ENCODE assay signal across 1 cellular context in the genomic region with DNA sequence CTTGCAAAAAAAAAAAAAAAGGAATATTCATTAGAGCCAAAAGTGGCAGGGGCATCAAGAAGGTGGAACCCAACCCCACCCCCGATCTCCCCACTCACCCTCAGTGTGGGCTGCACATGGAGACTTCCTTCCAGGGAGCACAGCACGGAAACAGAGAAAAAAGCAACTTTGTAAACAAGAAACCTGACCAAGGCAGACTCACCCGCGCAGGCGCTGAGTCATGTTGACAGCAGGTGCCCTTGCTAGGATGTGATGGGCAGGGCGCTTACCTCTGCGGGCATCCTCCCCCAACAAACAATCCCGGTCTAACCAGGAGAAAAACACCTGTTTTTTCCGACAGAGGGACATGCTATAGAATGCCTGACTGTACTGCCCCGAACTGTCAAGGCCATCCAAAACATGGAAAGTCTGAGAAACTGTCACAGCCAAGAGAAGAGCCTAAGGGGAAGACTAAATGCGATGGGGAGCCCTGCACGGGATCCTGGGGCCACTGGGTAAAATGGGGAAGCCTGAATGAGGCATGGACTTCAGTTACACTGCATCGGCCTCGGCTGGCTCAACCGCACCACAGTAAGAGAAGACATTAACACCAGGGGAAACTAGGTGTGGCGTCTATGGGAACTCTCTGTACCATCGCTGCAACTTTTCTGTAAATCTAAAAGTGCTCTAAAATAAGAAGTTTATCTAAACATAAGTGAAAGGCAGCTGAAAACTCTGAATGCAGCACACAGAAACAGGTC.
TF ChIP-seq lines count a peak whose summit lies in the region.

No MANE protein-coding gene starts in this region.

TF ChIP-seq in GM23338, 12 proteins besides CTCF, POLR2A, EP300 and RAD21 (continued from another document):
- TF ChIP-seq, protein P1, sequence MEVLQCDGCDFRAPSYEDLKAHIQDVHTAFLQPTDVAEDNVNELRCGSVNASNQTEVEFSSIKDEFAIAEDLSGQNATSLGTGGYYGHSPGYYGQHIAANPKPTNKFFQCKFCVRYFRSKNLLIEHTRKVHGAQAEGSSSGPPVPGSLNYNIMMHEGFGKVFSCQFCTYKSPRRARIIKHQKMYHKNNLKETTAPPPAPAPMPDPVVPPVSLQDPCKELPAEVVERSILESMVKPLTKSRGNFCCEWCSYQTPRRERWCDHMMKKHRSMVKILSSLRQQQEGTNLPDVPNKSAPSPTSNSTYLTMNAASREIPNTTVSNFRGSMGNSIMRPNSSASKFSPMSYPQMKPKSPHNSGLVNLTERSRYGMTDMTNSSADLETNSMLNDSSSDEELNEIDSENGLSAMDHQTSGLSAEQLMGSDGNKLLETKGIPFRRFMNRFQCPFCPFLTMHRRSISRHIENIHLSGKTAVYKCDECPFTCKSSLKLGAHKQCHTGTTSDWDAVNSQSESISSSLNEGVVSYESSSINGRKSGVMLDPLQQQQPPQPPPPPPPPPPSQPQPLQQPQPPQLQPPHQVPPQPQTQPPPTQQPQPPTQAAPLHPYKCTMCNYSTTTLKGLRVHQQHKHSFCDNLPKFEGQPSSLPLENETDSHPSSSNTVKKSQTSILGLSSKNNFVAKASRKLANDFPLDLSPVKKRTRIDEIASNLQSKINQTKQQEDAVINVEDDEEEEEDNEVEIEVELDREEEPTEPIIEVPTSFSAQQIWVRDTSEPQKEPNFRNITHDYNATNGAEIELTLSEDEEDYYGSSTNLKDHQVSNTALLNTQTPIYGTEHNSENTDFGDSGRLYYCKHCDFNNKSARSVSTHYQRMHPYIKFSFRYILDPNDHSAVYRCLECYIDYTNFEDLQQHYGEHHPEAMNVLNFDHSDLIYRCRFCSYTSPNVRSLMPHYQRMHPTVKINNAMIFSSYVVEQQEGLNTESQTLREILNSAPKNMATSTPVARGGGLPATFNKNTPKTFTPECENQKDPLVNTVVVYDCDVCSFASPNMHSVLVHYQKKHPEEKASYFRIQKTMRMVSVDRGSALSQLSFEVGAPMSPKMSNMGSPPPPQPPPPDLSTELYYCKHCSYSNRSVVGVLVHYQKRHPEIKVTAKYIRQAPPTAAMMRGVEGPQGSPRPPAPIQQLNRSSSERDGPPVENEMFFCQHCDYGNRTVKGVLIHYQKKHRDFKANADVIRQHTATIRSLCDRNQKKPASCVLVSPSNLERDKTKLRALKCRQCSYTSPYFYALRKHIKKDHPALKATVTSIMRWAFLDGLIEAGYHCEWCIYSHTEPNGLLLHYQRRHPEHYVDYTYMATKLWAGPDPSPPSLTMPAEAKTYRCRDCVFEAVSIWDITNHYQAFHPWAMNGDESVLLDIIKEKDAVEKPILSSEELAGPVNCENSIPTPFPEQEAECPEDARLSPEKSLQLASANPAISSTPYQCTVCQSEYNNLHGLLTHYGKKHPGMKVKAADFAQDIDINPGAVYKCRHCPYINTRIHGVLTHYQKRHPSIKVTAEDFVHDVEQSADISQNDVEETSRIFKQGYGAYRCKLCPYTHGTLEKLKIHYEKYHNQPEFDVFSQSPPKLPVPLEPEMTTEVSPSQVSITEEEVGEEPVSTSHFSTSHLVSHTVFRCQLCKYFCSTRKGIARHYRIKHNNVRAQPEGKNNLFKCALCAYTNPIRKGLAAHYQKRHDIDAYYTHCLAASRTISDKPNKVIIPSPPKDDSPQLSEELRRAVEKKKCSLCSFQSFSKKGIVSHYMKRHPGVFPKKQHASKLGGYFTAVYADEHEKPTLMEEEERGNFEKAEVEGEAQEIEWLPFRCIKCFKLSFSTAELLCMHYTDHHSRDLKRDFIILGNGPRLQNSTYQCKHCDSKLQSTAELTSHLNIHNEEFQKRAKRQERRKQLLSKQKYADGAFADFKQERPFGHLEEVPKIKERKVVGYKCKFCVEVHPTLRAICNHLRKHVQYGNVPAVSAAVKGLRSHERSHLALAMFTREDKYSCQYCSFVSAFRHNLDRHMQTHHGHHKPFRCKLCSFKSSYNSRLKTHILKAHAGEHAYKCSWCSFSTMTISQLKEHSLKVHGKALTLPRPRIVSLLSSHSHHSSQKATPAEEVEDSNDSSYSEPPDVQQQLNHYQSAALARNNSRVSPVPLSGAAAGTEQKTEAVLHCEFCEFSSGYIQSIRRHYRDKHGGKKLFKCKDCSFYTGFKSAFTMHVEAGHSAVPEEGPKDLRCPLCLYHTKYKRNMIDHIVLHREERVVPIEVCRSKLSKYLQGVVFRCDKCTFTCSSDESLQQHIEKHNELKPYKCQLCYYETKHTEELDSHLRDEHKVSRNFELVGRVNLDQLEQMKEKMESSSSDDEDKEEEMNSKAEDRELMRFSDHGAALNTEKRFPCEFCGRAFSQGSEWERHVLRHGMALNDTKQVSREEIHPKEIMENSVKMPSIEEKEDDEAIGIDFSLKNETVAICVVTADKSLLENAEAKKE (CRISPR knock-in tag; IDR thresholded peaks at IDR 0.05), result no peak
- TF ChIP-seq JUNB (IDR thresholded peaks at IDR 0.05; ENCODE audit: unreplicated experiment), result no peak
- TF ChIP-seq ZNF331 (CRISPR knock-in tag; IDR thresholded peaks at IDR 0.05; ENCODE audit: low read depth), result no peak
- no peak for TF ChIP-seq STAT1 (IDR thresholded peaks at IDR 0.05; ENCODE audit: unreplicated experiment)
- TF ChIP-seq CREB1 (CRISPR knock-in tag; IDR thresholded peaks at IDR 0.05; ENCODE audit: low read depth), result no peak
- no peak for TF ChIP-seq NANOG (IDR thresholded peaks at IDR 0.05; ENCODE audit: borderline replicate concordance)
- TF ChIP-seq POLR2AphosphoS5 (IDR thresholded peaks at IDR 0.05; ENCODE audit: low read depth), result no peak
- TF ChIP-seq EZH2 (IDR thresholded peaks at IDR 0.05; ENCODE audit: low read depth, unreplicated experiment), result no peak
TF ChIP-seq in GM23338: peak in this region for 0.
